1 cellular context compared by ENCODE assay signal in genomic region chr9:137055385-137056364, GRCh38.
TF ChIP-seq lines count a peak whose summit lies in the region.

No MANE protein-coding gene starts in this region.

TF ChIP-seq in HEK293, 187 proteins besides CTCF, POLR2A, EP300 and RAD21 (continued from another document):
- TF ChIP-seq ZNF398 (tag by site-specific recombination; IDR thresholded peaks at IDR 0.05) (peak; percentile 50), ZNF610 (tag by site-specific recombination; IDR thresholded peaks at IDR 0.05; ENCODE audit: borderline replicate concordance) (no peak), ZBTB17 (tag by site-specific recombination; IDR thresholded peaks at IDR 0.05) (peak; percentile 62), ZEB2 (tag by site-specific recombination; IDR thresholded peaks at IDR 0.05) (no peak), ZNF239 (tag by site-specific recombination; IDR thresholded peaks at IDR 0.05) (no peak), EGR2 (tag by site-specific recombination; IDR thresholded peaks at IDR 0.05; ENCODE audit: low read depth) (0 out of 2 replicates have a peak, but pooled peaks have one; percentile 16), ZNF19 (tag by site-specific recombination; IDR thresholded peaks at IDR 0.05; ENCODE audit: low read depth) (no peak), SP2 (tag by site-specific recombination; IDR thresholded peaks at IDR 0.05) (0 out of 2 replicates have a peak, but pooled peaks have one; percentile 25), ZNF600 (tag by site-specific recombination; IDR thresholded peaks at IDR 0.05) (peak; percentile 17; the same call in 1 of the 2 replicates)
